In genomic region chr10:79138449-79139123, GRCh38 we compare ENCODE assay signal across 11 cellular contexts.
DNase-seq lines count a peak whose midpoint lies in the region; ATAC-seq and TF ChIP-seq lines count a peak whose summit lies in the region.
"Had no signal": no experiment of that assay in that cellular context is flagged by ENCODE, and none has a peak within 500 bp of the region (broad histone marks: within the 10 kb centered on the region; RNA-seq: fewer than 3 reads in every experiment).

No MANE protein-coding gene starts in this region.

- no peak for DNase-seq in heart left ventricle
- DNase-seq in Right ventricle myocardium superior = no peak
- no peak for DNase-seq in chondrocyte (ENCODE audit: low spot score)
- no peak for DNase-seq in natural killer cell treated with Interleukin-12 subunit alpha and Interleukin-12 subunit beta and Interleukin-15 and Interleukin-18, amount 100 ng/mL, for 72 hours (ENCODE audit: low spot score)
- no peak for DNase-seq in upper lobe of left lung
- DNase-seq in activated CD4-positive, CD25-positive, alpha-beta regulatory T cell (lab: John Stamatoyannopoulos, UW) = no peak
- DNase-seq in left lobe of liver (ENCODE audit: low spot score) = no peak
- no peak for DNase-seq in hippocampal formation (lab: John Stamatoyannopoulos, UW)
- DNase-seq: C1 segment of cervical spinal cord; effector memory CD4-positive, alpha-beta T cell; NCI-H1417 treated with DMSO at 0.1 percent for 48 hours had no signal

- H3K27me3 Mint-ChIP-seq in chondrocyte (ENCODE audit: low read depth) = no peaks in the 10 kb centered on the region
- H3K27me3 Mint-ChIP-seq in natural killer cell treated with Interleukin-12 subunit alpha and Interleukin-12 subunit beta and Interleukin-15 and Interleukin-18, amount 100 ng/mL, for 72 hours = no peaks in the 10 kb centered on the region

- H3K9me3 Mint-ChIP-seq in chondrocyte (ENCODE audit: low read depth) = no peaks in the 10 kb centered on the region
- H3K9me3 Mint-ChIP-seq in natural killer cell treated with Interleukin-12 subunit alpha and Interleukin-12 subunit beta and Interleukin-15 and Interleukin-18, amount 100 ng/mL, for 72 hours = no peaks in the 10 kb centered on the region

- TF ChIP-seq POLR2A in heart left ventricle (IDR thresholded peaks at IDR 0.05) (no peak), upper lobe of left lung (IDR thresholded peaks at IDR 0.05) (no peak)

- H3K4me3 Mint-ChIP-seq in chondrocyte (ENCODE audit: unreplicated experiment) = peak overlapping the region; percentile 40
- peak overlapping the region; percentile 72 for H3K4me3 Mint-ChIP-seq in natural killer cell treated with Interleukin-12 subunit alpha and Interleukin-12 subunit beta and Interleukin-15 and Interleukin-18, amount 100 ng/mL, for 72 hours

- intact Hi-C loops in heart left ventricle (cut with DNase I) = loop anchor here in 6 of 10 donors (2.0 to 10.0 kb wide), 6 partner anchors 46 to 70 kb away; partner anchors contain the start of gene ZMIZ1 (in 1 of the 6)
- intact Hi-C loops in Right ventricle myocardium superior (cut with DNase I) = no loop called here

- TF ChIP-seq EP300 in upper lobe of left lung (IDR thresholded peaks at IDR 0.05) = no peak

- H3K27me3 ChIP-seq in heart left ventricle (no peaks in the 10 kb centered on the region), upper lobe of left lung (no peaks in the 10 kb centered on the region)

- H3K36me3 ChIP-seq in heart left ventricle (peaks cover 0 to 31% (median 16%) of the 10 kb centered on the region in 9 donors), upper lobe of left lung (peaks cover 2 to 26% (median 17%) of the 10 kb centered on the region in 4 donors)

- TF ChIP-seq CTCF in heart left ventricle (IDR thresholded peaks at IDR 0.05) = no peak
- no peak for TF ChIP-seq CTCF in chondrocyte (IDR thresholded peaks at IDR 0.05)
- TF ChIP-seq CTCF in upper lobe of left lung (IDR thresholded peaks at IDR 0.05) = no peak

- H3K9me3 ChIP-seq in heart left ventricle (no peaks in the 10 kb centered on the region), upper lobe of left lung (no peaks in the 10 kb centered on the region)

- H3K4me3 ChIP-seq in heart left ventricle = no peak overlapping the region
- no peak overlapping the region for H3K4me3 ChIP-seq in upper lobe of left lung

- H3K36me3 Mint-ChIP-seq in chondrocyte (ENCODE audit: low read depth) = peaks cover 18% of the 10 kb centered on the region
- no peaks in the 10 kb centered on the region for H3K36me3 Mint-ChIP-seq in natural killer cell treated with Interleukin-12 subunit alpha and Interleukin-12 subunit beta and Interleukin-15 and Interleukin-18, amount 100 ng/mL, for 72 hours

- no peak for ATAC-seq in heart left ventricle
- no peak for ATAC-seq in Right ventricle myocardium superior (ENCODE audit: poor library complexity)
- no peak for ATAC-seq in natural killer cell treated with Interleukin-12 subunit alpha and Interleukin-12 subunit beta and Interleukin-15 and Interleukin-18, amount 100 ng/mL, for 72 hours
- no peak for ATAC-seq in upper lobe of left lung (ENCODE audit: low FRiP score in 2 of 2)
- no peak for ATAC-seq in left lobe of liver

- peak overlapping the region; percentile 98 for H3K27ac Mint-ChIP-seq in chondrocyte (ENCODE audit: unreplicated experiment)
- peak overlapping the region; percentile 86 to 89 for H3K27ac Mint-ChIP-seq in natural killer cell treated with Interleukin-12 subunit alpha and Interleukin-12 subunit beta and Interleukin-15 and Interleukin-18, amount 100 ng/mL, for 72 hours

- peaks cover 74% of the 10 kb centered on the region for H3K4me1 Mint-ChIP-seq in chondrocyte (ENCODE audit: low read depth)
- peaks cover 42 to 49% of the 10 kb centered on the region in 2 donors for H3K4me1 Mint-ChIP-seq in natural killer cell treated with Interleukin-12 subunit alpha and Interleukin-12 subunit beta and Interleukin-15 and Interleukin-18, amount 100 ng/mL, for 72 hours (ENCODE audit: low read depth in 2 of 2)

- 71 to 78% (median 75%) methylated on average over 5 of the region's 5 CpGs for WGBS in heart left ventricle, 4 donors
- 81 to 88% methylated on average over 5 of the region's 5 CpGs for WGBS in upper lobe of left lung, 2 donors

- H3K27ac ChIP-seq in heart left ventricle (peak overlapping the region; percentile 80 to 97 (median 89)), upper lobe of left lung (peak overlapping the region; percentile 80 to 92 (median 86))

- H3K4me1 ChIP-seq in heart left ventricle = peaks cover 50 to 100% (median 97%) of the 10 kb centered on the region in 12 donors
- peaks cover 66 to 91% (median 86%) of the 10 kb centered on the region in 4 donors for H3K4me1 ChIP-seq in upper lobe of left lung
